In genomic region chr7:102943425-102944169, GRCh38 we compare ENCODE assay signal across 22 cellular contexts. TPM values are rescaled to one million over a fixed set of nuclear protein-coding genes. Genes with fewer than 3 reads are reported as not detected.
DNase-seq lines count a peak whose midpoint lies in the region; ATAC-seq, FAIRE-seq and TF ChIP-seq lines count a peak whose summit lies in the region.
"Had no signal": no experiment of that assay in that cellular context is flagged by ENCODE, and none has a peak within 500 bp of the region (broad histone marks: within the 10 kb centered on the region; RNA-seq: fewer than 3 reads in every experiment).

No MANE protein-coding gene starts in this region.

- H2BK5ac ChIP-seq in H1 (ENCODE audit: low read depth, low read length), result peak overlapping the region; percentile 58; the same call in 1 of the 2 replicates

- TF ChIP-seq EP300 in H1 (IDR thresholded peaks at IDR 0.05; ENCODE audit: borderline replicate concordance in 1 of 2, low read depth in 2 of 2, low read length in 2 of 2), result no peak

- in situ Hi-C loops in brain microvascular endothelial cell (cut with HindIII; ENCODE audit: low pct_ligation_motif_present, low sequenced_read_pairs), result no loop called here

- TF ChIP-seq RAD21 in H1 (IDR thresholded peaks at IDR 0.05 in 1 of 2, conservative IDR thresholded peaks at IDR 0.05 in 1 of 2; ENCODE audit: low read depth in 2 of 2, low read length in 2 of 2), result no peak

- H3K14ac ChIP-seq in H1 (ENCODE audit: insufficient read length), result no peak overlapping the region

- no peak for ATAC-seq in heart right ventricle
- no peak for ATAC-seq in GM19395 (IDR thresholded peaks at IDR 0.05; ENCODE audit: unreplicated experiment)
- ATAC-seq: PC-3 had no signal

- H3K9ac ChIP-seq in OCI-LY3 (ENCODE audit: low read length), result no peak overlapping the region
- H3K9ac ChIP-seq in H1 (replicated peaks in 1 of 4; ENCODE audit: extremely low read depth in 1 of 4, low read depth in 3 of 4, low read length in 3 of 4), result no peak overlapping the region
- H3K9ac ChIP-seq in smooth muscle cell (ENCODE audit: low read depth), result no peak overlapping the region
- H3K9ac ChIP-seq: KMS-11 had no signal

- peak; percentile 62 for FAIRE-seq in H1 (lab: Jason Lieb, UNC)
- FAIRE-seq: G401.6, GM12892, GM19239 had no signal

- peak overlapping the region; percentile 44 for H2BK120ac ChIP-seq in H1 (replicated peaks; ENCODE audit: low read depth, low read length)

- no peaks in the 10 kb centered on the region for H3K79me2 ChIP-seq in OCI-LY3 (ENCODE audit: low read length)
- H3K79me2 ChIP-seq in H1 (ENCODE audit: control insufficient read depth in 1 of 2, insufficient read depth in 2 of 2, low read length in 2 of 2), result no peaks in the 10 kb centered on the region
- no peaks in the 10 kb centered on the region for H3K79me2 ChIP-seq in smooth muscle cell (ENCODE audit: low read depth)

- H4K20me1 ChIP-seq in OCI-LY3 (ENCODE audit: insufficient read depth, low read length) (no peaks in the 10 kb centered on the region), H1 (replicated peaks in 1 of 2; ENCODE audit: control insufficient read depth in 1 of 2, insufficient read depth in 2 of 2, low read length in 2 of 2) (no peaks in the 10 kb centered on the region), smooth muscle cell (ENCODE audit: low read depth) (no peaks in the 10 kb centered on the region)

- H4K91ac ChIP-seq in H1 (replicated peaks; ENCODE audit: insufficient read length, low read length), result no peak overlapping the region

- H4K8ac ChIP-seq in H1 (ENCODE audit: extremely low read depth, insufficient read depth, low read length), result no peak overlapping the region

- no peaks in the 10 kb centered on the region for H3K9me3 ChIP-seq in left ventricle myocardium inferior (replicated peaks)
- H3K9me3 ChIP-seq in heart right ventricle, result no peaks in the 10 kb centered on the region
- H3K9me3 ChIP-seq in OCI-LY3 (ENCODE audit: insufficient read depth, low read length), result no peaks in the 10 kb centered on the region
- no peaks in the 10 kb centered on the region for H3K9me3 ChIP-seq in H1 (ENCODE audit: insufficient read depth in 2 of 2, low read depth in 1 of 2, low read length in 1 of 2)
- no peaks in the 10 kb centered on the region for H3K9me3 ChIP-seq in smooth muscle cell (replicated peaks; ENCODE audit: low read depth)
- H3K9me3 ChIP-seq: BE2C, SJSA1 had no signal

- H4K5ac ChIP-seq in H1 (ENCODE audit: insufficient read length, low read depth, low read length), result peak overlapping the region; percentile 3

- H3K23ac ChIP-seq in H1 (ENCODE audit: insufficient read length), result no peak overlapping the region

- H3K4me3 ChIP-seq in left ventricle myocardium inferior, result no peak overlapping the region
- no peak overlapping the region for H3K4me3 ChIP-seq in heart right ventricle
- no peak overlapping the region for H3K4me3 ChIP-seq in OCI-LY3 (ENCODE audit: low read length)
- H3K4me3 ChIP-seq in H1 (ENCODE audit: extremely low read depth in 1 of 4, insufficient read depth in 2 of 4, low read depth in 3 of 4, low read length in 4 of 4), result peak overlapping the region in 1 of 4 experiments; percentile 46; a peak in 2 of 8 replicates
- H3K4me3 ChIP-seq in smooth muscle cell, result no peak overlapping the region
- H3K4me3 ChIP-seq in brain microvascular endothelial cell (ENCODE audit: low read depth, low read length), result no peak overlapping the region
- H3K4me3 ChIP-seq: SJSA1 had no signal

- H3K18ac ChIP-seq in H1 (ENCODE audit: extremely low read depth, low read length), result peak overlapping the region; percentile 56; the same call in 1 of the 2 replicates

- H3K36me3 ChIP-seq in left ventricle myocardium inferior, result no peaks in the 10 kb centered on the region
- H3K36me3 ChIP-seq in heart right ventricle, result peaks cover 0 to 12% (median 0%) of the 10 kb centered on the region in 9 donors
- H3K36me3 ChIP-seq in OCI-LY3 (replicated peaks; ENCODE audit: low read depth, low read length), result no peaks in the 10 kb centered on the region
- no peaks in the 10 kb centered on the region for H3K36me3 ChIP-seq in H1 (ENCODE audit: control insufficient read depth in 2 of 4, insufficient read depth in 4 of 4, low read length in 3 of 4)
- no peaks in the 10 kb centered on the region for H3K36me3 ChIP-seq in smooth muscle cell (ENCODE audit: low read depth)
- peaks cover 58% of the 10 kb centered on the region for H3K36me3 ChIP-seq in brain microvascular endothelial cell (replicated peaks)
- H3K36me3 ChIP-seq: BE2C, SJSA1 had no signal

- peaks cover 6% of the 10 kb centered on the region for H3F3A ChIP-seq in smooth muscle cell (ENCODE audit: low read depth)

- CTCF ChIA-PET in H1 (lab: Charles Lee; ENCODE audit: partially characterized antibody), result interaction anchor here (2.0 kb wide), 1 partner anchor 118 kb away, joined by 6 read pairs; no protein-coding TSS in a partner anchor

- no peak for TF ChIP-seq CTCF in left ventricle myocardium inferior (IDR thresholded peaks at IDR 0.05; ENCODE audit: borderline replicate concordance)
- no peak for TF ChIP-seq CTCF in heart right ventricle (IDR thresholded peaks at IDR 0.05)
- no peak for TF ChIP-seq CTCF in OCI-LY3 (IDR thresholded peaks at IDR 0.05; ENCODE audit: low read depth, low read length)
- TF ChIP-seq CTCF in H1 (IDR thresholded peaks at IDR 0.05; ENCODE audit: control extremely low read depth in 1 of 3, insufficient read depth in 1 of 3, low read depth in 1 of 3, low read length in 3 of 3), result no peak
- no peak for TF ChIP-seq CTCF in smooth muscle cell (IDR thresholded peaks at IDR 0.05; ENCODE audit: borderline replicate concordance, insufficient read depth, poor library complexity, severe bottlenecking)
- TF ChIP-seq CTCF in brain microvascular endothelial cell (IDR thresholded peaks at IDR 0.05; ENCODE audit: low read depth, low read length, missing control alignments), result no peak

- H3K56ac ChIP-seq in H1 (replicated peaks; ENCODE audit: insufficient read length, low read depth, low read length), result no peak overlapping the region

- no peaks in the 10 kb centered on the region for H3K79me1 ChIP-seq in H1 (ENCODE audit: low read depth, low read length)

- H2AFZ ChIP-seq in OCI-LY3 (ENCODE audit: low read depth, low read length) (no peak overlapping the region), H1 (ENCODE audit: low read length) (no peak overlapping the region), smooth muscle cell (ENCODE audit: low read depth) (no peak overlapping the region)

- H3K27me3 ChIP-seq in left ventricle myocardium inferior (ENCODE audit: low read depth) (no peaks in the 10 kb centered on the region), heart right ventricle (no peaks in the 10 kb centered on the region), OCI-LY3 (ENCODE audit: low read depth, low read length) (no peaks in the 10 kb centered on the region), H1 (replicated peaks in 1 of 4; ENCODE audit: control insufficient read depth in 3 of 4, extremely low read depth in 1 of 4, insufficient read depth in 3 of 4, low read length in 3 of 4) (no peaks in the 10 kb centered on the region), smooth muscle cell (ENCODE audit: low read depth) (no peaks in the 10 kb centered on the region), brain microvascular endothelial cell (replicated peaks) (no peaks in the 10 kb centered on the region)
- H3K27me3 ChIP-seq: BE2C, SJSA1 had no signal

- H2BK12ac ChIP-seq in H1 (ENCODE audit: low read depth, low read length), result peak overlapping the region; percentile 95; the same call in 1 of the 2 replicates

- DNase-seq in left ventricle myocardium inferior (no peak), heart right ventricle (no peak), H1 (ENCODE audit: low read depth in 1 of 2, low spot score in 2 of 2) (no peak), smooth muscle cell (lab: John Stamatoyannopoulos, UW; ENCODE audit: unreplicated experiment) (no peak), NCI-H2107 (lab: John Stamatoyannopoulos, UW) (no peak), brain microvascular endothelial cell (no peak)
- DNase-seq: 8988T; BE2C; Calu3; CD4-positive, alpha-beta memory T cell; DMS79 treated with DMSO at 0.1 percent for 48 hours; NCI-H1436 treated with DMSO at 0.1 percent for 48 hours; NCI-H2029 treated with DMSO at 0.1 percent for 48 hours; NCI-H774; PC-3 had no signal

- peak overlapping the region; percentile 44 for H3K27ac ChIP-seq in left ventricle myocardium inferior (replicated peaks)
- H3K27ac ChIP-seq in heart right ventricle, result no peak overlapping the region
- no peak overlapping the region for H3K27ac ChIP-seq in OCI-LY3 (ENCODE audit: low read length)
- H3K27ac ChIP-seq in H1 (ENCODE audit: low read depth, low read length), result no peak overlapping the region
- peak overlapping the region; percentile 26 for H3K27ac ChIP-seq in smooth muscle cell (ENCODE audit: low read depth)
- no peak overlapping the region for H3K27ac ChIP-seq in brain microvascular endothelial cell
- H3K27ac ChIP-seq: KMS-11, SJSA1 had no signal

- no peak overlapping the region for H3K4ac ChIP-seq in H1 (replicated peaks; ENCODE audit: insufficient read length, low read depth, low read length)

- intact Hi-C loops in left ventricle myocardium inferior (cut with micrococcal nuclease), result no loop called here
- intact Hi-C loops in heart right ventricle (cut with DNase I), result loop anchor here in 1 of 10 donors (5.0 kb wide), 1 partner anchor 51 kb away; no protein-coding TSS in a partner anchor

- WGBS in heart right ventricle, 2 donors, result 82 to 85% methylated on average over 5 of the region's 5 CpGs
- WGBS in H1 (ENCODE audit: extremely low coverage in 1 of 2, insufficient coverage in 1 of 2, insufficient read length in 1 of 2, insufficient replicate concordance in 2 of 2, low coverage in 1 of 2, low lambda C conversion rate in 2 of 2, missing lambda C conversion rate in 1 of 2), 2 experiments, result 39% methylated on average over 5 of the region's 5 CpGs; no CpG with 5 or more reads in 1 of the 2 experiments
- WGBS in smooth muscle cell (ENCODE audit: low lambda C conversion rate), result 52% methylated on average over 5 of the region's 5 CpGs

- no peaks in the 10 kb centered on the region for H3K23me2 ChIP-seq in H1 (ENCODE audit: low read depth, low read length)

- no peak overlapping the region for H2BK20ac ChIP-seq in H1 (ENCODE audit: low read length)

- H3K4me2 ChIP-seq in OCI-LY3 (ENCODE audit: low read length), result peak overlapping the region; percentile 5; the same call in 1 of the 2 replicates
- H3K4me2 ChIP-seq in H1 (ENCODE audit: insufficient read depth in 1 of 2, low read depth in 2 of 2, low read length in 2 of 2), result peak overlapping the region; percentile 23 to 64; a peak in 3 of 4 replicates
- H3K4me2 ChIP-seq in smooth muscle cell, result no peak overlapping the region
- H3K4me2 ChIP-seq: KMS-11 had no signal

- no peak for TF ChIP-seq POLR2A in H1 (IDR thresholded peaks at IDR 0.05; ENCODE audit: control extremely low read depth in 1 of 2, low read depth in 2 of 2, low read length in 2 of 2)

- POLR2A ChIA-PET in H1 (lab: Charles Lee; ENCODE audit: partially characterized antibody), result interaction anchor here (2.1 kb wide), 1 partner anchor 8 kb away, joined by 8 read pairs; no protein-coding TSS in a partner anchor

- H2BK15ac ChIP-seq in H1 (ENCODE audit: low read length), result no peak overlapping the region

- peaks cover 25% of the 10 kb centered on the region for H3K4me1 ChIP-seq in left ventricle myocardium inferior
- H3K4me1 ChIP-seq in heart right ventricle, result peaks cover 0 to 33% (median 12%) of the 10 kb centered on the region in 9 donors
- peaks cover 16% of the 10 kb centered on the region for H3K4me1 ChIP-seq in OCI-LY3 (ENCODE audit: low read length)
- peaks cover 3 to 19% (median 16%) of the 10 kb centered on the region in 4 experiments; a peak in 6 of 7 replicates for H3K4me1 ChIP-seq in H1 (replicated peaks in 1 of 4; ENCODE audit: control insufficient read depth in 3 of 4, insufficient read depth in 4 of 4, low read length in 3 of 4)
- peaks cover 36% of the 10 kb centered on the region for H3K4me1 ChIP-seq in smooth muscle cell (ENCODE audit: low read depth)
- H3K4me1 ChIP-seq: BE2C had no signal

- H2AK5ac ChIP-seq in H1 (ENCODE audit: low read depth, low read length), result no peak overlapping the region

RNA-seq across cellular contexts. Expression of gene LRRC17, which starts 30.8 kb away (rescaled TPM):
- total RNA-seq in left ventricle myocardium inferior (2.3 TPM), heart right ventricle (1 to 10 TPM in 7 of 10 donors, under 1 TPM in 3; 0.12 to 9.5 (median 2.6) TPM), smooth muscle cell (14.7 and 23.0 TPM in 2 replicates)
- polyA plus RNA-seq in heart right ventricle (1 to 10 TPM; 2.5 to 2.7 TPM), H1 (2011; rRNA removed) (2.2 and 3.0 TPM in 2 replicates), smooth muscle cell (5.5 and 6.2 TPM in 2 replicates)
- 3.0 and 3.3 TPM in 2 replicates for total RNA-seq in H1 (2021; fragmentation: NEBNext Ultra II Directional; extraction: Animal tissue kit (Norgen Biotek cat#: 25700))
- 4.0 TPM for polyA plus RNA-seq in H1 (2011; cell fraction: cytosol; rRNA removed)
- polyA plus RNA-seq in H1 (2011; cell fraction: nucleus; rRNA removed), result 2.7 TPM
- polyA plus RNA-seq in H1 (2012, experiment 1 of 2), result 2.5 to 5.7 TPM (median 3.1 TPM) in 4 replicates
- 0.26 TPM for polyA plus RNA-seq in H1 (2012, experiment 2 of 2)
- polyA plus RNA-seq in H1 (2013, experiment 1 of 2), result 7.5 TPM
- polyA plus RNA-seq in H1 (2013, experiment 2 of 2), result 7.3 TPM
- polyA minus RNA-seq in H1 (2011; rRNA and poly(A)+ RNA removed), result 2.8 and 4.5 TPM in 2 replicates
- 0.73 TPM for polyA minus RNA-seq in H1 (2011; cell fraction: cytosol; rRNA and poly(A)+ RNA removed)
- 2.2 TPM for polyA minus RNA-seq in H1 (2011; cell fraction: nucleus; rRNA and poly(A)+ RNA removed)

Comparison
In these comparisons a context has a peak if more than half of its experiments do, and no peak if none do; other contexts are left out.
1. H3K27ac ChIP-seq: peak in left ventricle myocardium inferior (single experiment) and smooth muscle cell (single experiment); none in heart right ventricle (0 of 10), OCI-LY3 (single experiment), H1 (single experiment) and brain microvascular endothelial cell (single experiment).